In the genomic region with DNA sequence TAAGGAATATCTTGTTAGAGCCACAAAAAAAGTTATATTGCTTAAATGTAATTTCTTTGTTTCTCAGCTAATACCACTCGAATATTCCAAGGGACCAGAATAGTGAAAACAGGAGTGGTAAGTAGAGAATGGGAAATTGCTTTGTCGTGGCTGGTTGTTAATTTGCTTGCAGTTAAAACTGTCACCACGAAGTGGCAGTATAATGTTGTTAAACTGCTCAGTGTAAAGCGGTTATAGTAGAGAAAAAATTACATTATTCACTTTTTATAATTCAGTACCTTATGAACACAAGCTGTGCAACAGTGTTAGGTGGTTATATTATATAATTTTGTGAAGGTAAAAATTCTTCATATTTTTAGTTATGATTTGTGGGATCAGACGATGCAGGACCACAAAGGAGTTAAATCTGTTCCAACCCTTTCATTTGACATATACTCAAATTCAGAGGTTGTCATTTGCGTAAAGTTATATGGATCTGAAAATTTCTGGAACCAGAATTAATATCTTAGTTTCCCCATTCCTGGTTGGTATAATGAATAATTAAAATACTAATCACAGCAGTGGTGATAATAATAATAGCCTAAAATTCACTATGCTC, we compare ENCODE assay signal across 9 cellular contexts.
DNase-seq lines count a peak whose midpoint lies in the region; ATAC-seq and TF ChIP-seq lines count a peak whose summit lies in the region.
"Had no signal": no experiment of that assay in that cellular context is flagged by ENCODE, and none has a peak within 500 bp of the region (broad histone marks: within the 10 kb centered on the region; RNA-seq: fewer than 3 reads in every experiment).

No MANE protein-coding gene starts in this region.

- no peaks in the 10 kb centered on the region for H3K9me3 ChIP-seq in smooth muscle cell (replicated peaks; ENCODE audit: low read depth)

- no peaks in the 10 kb centered on the region for H3K9me3 Mint-ChIP-seq in T-helper 2 cell treated with Interferon-gamma antibody and Interleukin-4, amounts not matched to agents 5 μg/mL and 100 μg/mL, for 36 hours
- H3K9me3 Mint-ChIP-seq: naive thymus-derived CD8-positive, alpha-beta T cell had no signal

- H3K27ac ChIP-seq in HL-60 (replicated peaks) (no peak overlapping the region), smooth muscle cell (ENCODE audit: low read depth) (no peak overlapping the region)

- no peaks in the 10 kb centered on the region for H3K79me2 ChIP-seq in smooth muscle cell (ENCODE audit: low read depth)

- no peaks in the 10 kb centered on the region for H3K27me3 Mint-ChIP-seq in T-helper 2 cell treated with Interferon-gamma antibody and Interleukin-4, amounts not matched to agents 5 μg/mL and 100 μg/mL, for 36 hours (ENCODE audit: low read depth)

- no peaks in the 10 kb centered on the region for H3F3A ChIP-seq in smooth muscle cell (ENCODE audit: low read depth)

- no peak overlapping the region for H3K4me3 Mint-ChIP-seq in T-helper 2 cell treated with Interferon-gamma antibody and Interleukin-4, amounts not matched to agents 5 μg/mL and 100 μg/mL, for 36 hours
- H3K4me3 Mint-ChIP-seq: naive thymus-derived CD8-positive, alpha-beta T cell had no signal

- no peaks in the 10 kb centered on the region for H3K4me1 ChIP-seq in smooth muscle cell (ENCODE audit: low read depth)

- no peak overlapping the region for H2AFZ ChIP-seq in smooth muscle cell (ENCODE audit: low read depth)

- H3K36me3 Mint-ChIP-seq in T-helper 2 cell treated with Interferon-gamma antibody and Interleukin-4, amounts not matched to agents 5 μg/mL and 100 μg/mL, for 36 hours (ENCODE audit: low read depth), result no peaks in the 10 kb centered on the region
- H3K36me3 Mint-ChIP-seq: naive thymus-derived CD8-positive, alpha-beta T cell had no signal

- H3K4me3 ChIP-seq in HL-60 (replicated peaks; ENCODE audit: insufficient read depth, low read length) (no peak overlapping the region), foreskin fibroblast (ENCODE audit: low read depth in 1 of 2, low read length in 2 of 2) (no peak overlapping the region), smooth muscle cell (no peak overlapping the region)

- H3K4me2 ChIP-seq in smooth muscle cell, result no peak overlapping the region

- in situ Hi-C loops in SK-MEL-5 (cut with HindIII; ENCODE audit: low pct_unique_long_range_greater_than_20kb, low sequenced_read_pairs), result no loop called here

- H3K36me3 ChIP-seq in smooth muscle cell (ENCODE audit: low read depth), result no peaks in the 10 kb centered on the region

- DNase-seq in D341Med (ENCODE audit: low spot score), result peak; percentile 64
- no peak for DNase-seq in HL-60 (ENCODE audit: low read depth in 1 of 2, low spot score in 1 of 2)
- peak; percentile 63 for DNase-seq in SK-MEL-5 (ENCODE audit: low read depth, low spot score)
- DNase-seq in foreskin fibroblast, result peak in 1 of 2 donors; percentile 62
- no peak for DNase-seq in smooth muscle cell (lab: John Stamatoyannopoulos, UW; ENCODE audit: unreplicated experiment)
- DNase-seq in T-helper 2 cell treated with Interferon-gamma antibody and Interleukin-4, amounts not matched to agents 5 μg/mL and 100 μg/mL, for 36 hours (ENCODE audit: low spot score), result no peak

- no peaks in the 10 kb centered on the region for H3K27me3 ChIP-seq in HL-60 (ENCODE audit: insufficient read depth, poor library complexity, severe bottlenecking)
- H3K27me3 ChIP-seq in smooth muscle cell (ENCODE audit: low read depth), result no peaks in the 10 kb centered on the region

- peaks cover 5% of the 10 kb centered on the region for H4K20me1 ChIP-seq in smooth muscle cell (ENCODE audit: low read depth)

- no peak for ATAC-seq in GM18520 (IDR thresholded peaks at IDR 0.05; ENCODE audit: unreplicated experiment)
- ATAC-seq in HG03342 (IDR thresholded peaks at IDR 0.05; ENCODE audit: unreplicated experiment), result no peak
- ATAC-seq: naive thymus-derived CD8-positive, alpha-beta T cell had no signal

- TF ChIP-seq CTCF in HL-60 (IDR thresholded peaks at IDR 0.05; ENCODE audit: insufficient read depth, low read length), result peak; percentile 34
- TF ChIP-seq CTCF in foreskin fibroblast (IDR thresholded peaks at IDR 0.05; ENCODE audit: low read depth, low read length), result peak; percentile 49
- TF ChIP-seq CTCF in smooth muscle cell (IDR thresholded peaks at IDR 0.05; ENCODE audit: borderline replicate concordance, insufficient read depth, poor library complexity, severe bottlenecking), result peak; percentile 53

- no peak overlapping the region for H3K9ac ChIP-seq in smooth muscle cell (ENCODE audit: low read depth)

- no peak overlapping the region for H3K27ac Mint-ChIP-seq in T-helper 2 cell treated with Interferon-gamma antibody and Interleukin-4, amounts not matched to agents 5 μg/mL and 100 μg/mL, for 36 hours
- H3K27ac Mint-ChIP-seq: naive thymus-derived CD8-positive, alpha-beta T cell had no signal

- no peaks in the 10 kb centered on the region for H3K4me1 Mint-ChIP-seq in T-helper 2 cell treated with Interferon-gamma antibody and Interleukin-4, amounts not matched to agents 5 μg/mL and 100 μg/mL, for 36 hours (ENCODE audit: low read depth)
- H3K4me1 Mint-ChIP-seq: naive thymus-derived CD8-positive, alpha-beta T cell had no signal

- 54% methylated on average over 6 of the region's 6 CpGs for WGBS in smooth muscle cell (ENCODE audit: low lambda C conversion rate)

Comparison
In these comparisons a context has a peak if more than half of its experiments do, and no peak if none do; other contexts are left out.
1. DNase-seq: peak in D341Med (single experiment) and SK-MEL-5 (single experiment); none in HL-60 (0 of 2), smooth muscle cell (single experiment) and T-helper 2 cell treated with Interferon-gamma antibody and Interleukin-4, amounts not matched to agents 5 μg/mL and 100 μg/mL, for 36 hours (single experiment).
2. Peak in every context shown above with its lines, with median percentiles within 50 percentile points of each other: CTCF ChIP-seq.